In the genomic region with DNA sequence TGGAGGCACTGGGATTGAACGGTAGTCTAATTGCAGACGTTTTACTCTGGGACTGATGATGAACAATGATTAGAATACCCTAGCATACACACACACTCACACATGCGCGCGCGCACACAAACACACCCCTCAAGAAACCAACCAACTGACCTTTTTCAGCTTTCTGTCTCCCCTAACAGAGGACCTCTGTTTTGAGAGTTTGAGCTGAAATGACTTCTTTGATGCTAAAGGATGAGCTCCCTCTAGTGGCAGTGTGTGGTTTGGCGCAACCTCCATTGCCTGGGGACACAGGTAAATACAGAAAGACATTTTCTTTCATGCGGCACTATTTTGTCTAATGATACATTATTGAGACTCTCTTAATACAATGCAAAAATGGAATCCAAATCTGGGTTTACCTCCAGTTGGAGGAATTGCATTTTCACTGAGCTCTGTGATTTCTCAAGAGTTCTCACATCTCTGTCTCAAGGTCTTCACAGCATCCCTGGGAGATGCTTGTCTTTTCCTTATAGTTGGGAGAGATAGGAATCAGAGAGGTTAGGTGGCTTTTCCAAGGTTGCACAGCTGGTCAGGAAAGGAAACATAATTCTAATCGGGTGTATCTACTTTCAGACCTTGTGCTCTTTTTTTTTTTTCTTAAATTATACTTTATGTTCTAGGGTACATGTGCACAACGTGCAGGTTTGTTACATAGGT, we compare ENCODE assay signal across 8 cellular contexts.
DNase-seq lines count a peak whose midpoint lies in the region; ATAC-seq and TF ChIP-seq lines count a peak whose summit lies in the region.

No MANE protein-coding gene starts in this region.

- H3K4me3 ChIP-seq in GM12875 (ENCODE audit: low read depth, low read length): no peak overlapping the region
- H3K4me3 ChIP-seq in right lobe of liver: no peak overlapping the region

- DNase-seq in NCI-H2196 (lab: John Stamatoyannopoulos, UW; ENCODE audit: unreplicated experiment) (peak; percentile 73), cerebellar cortex (ENCODE audit: low spot score) (peak; percentile 73), right lobe of liver (peak in 2 of 3 donors; percentile 52 to 63)
- DNase-seq in activated CD4-positive, CD25-positive, alpha-beta regulatory T cell treated with anti-CD3 and anti-CD28 coated beads, Interleukin-2, amount 50 U/mL, for 72 hours: peak; percentile 64
- DNase-seq in stimulated activated CD8-positive, alpha-beta memory T cell treated with anti-CD3 and anti-CD28 coated beads, Interleukin-15, amount 100 ng/mL, for 1 hour (ENCODE audit: low read depth): peak; percentile 50

- H3K36me3 ChIP-seq in right lobe of liver: no peaks in the 10 kb centered on the region

- intact Hi-C loops in right lobe of liver (cut with DNase I): no loop called here

- ATAC-seq in HG02970 (IDR thresholded peaks at IDR 0.05; ENCODE audit: low FRiP score, unreplicated experiment) (peak; percentile 49), right lobe of liver (peak; percentile 84 to 89 (median 84))

- H3K9me3 ChIP-seq in right lobe of liver: no peaks in the 10 kb centered on the region

- WGBS in right lobe of liver (ENCODE audit: insufficient coverage, low coverage, low lambda C conversion rate, missing lambda C conversion rate): 12% methylated on average over 9 of the region's 10 CpGs

- TF ChIP-seq POLR2A in right lobe of liver (IDR thresholded peaks at IDR 0.05): no peak

- no peak overlapping the region for H3K27ac ChIP-seq in 22Rv1
- H3K27ac ChIP-seq in right lobe of liver: no peak overlapping the region

- H3K27me3 ChIP-seq in right lobe of liver: no peaks in the 10 kb centered on the region

- no peaks in the 10 kb centered on the region for H3K4me1 ChIP-seq in right lobe of liver

- peak; percentile 91 for TF ChIP-seq CTCF in 22Rv1 (IDR thresholded peaks at IDR 0.05)
- peak; percentile 87 for TF ChIP-seq CTCF in GM12875 (IDR thresholded peaks at IDR 0.05; ENCODE audit: borderline replicate concordance, insufficient read depth, low read depth, low read length)
- peak; percentile 67 to 94 (median 88) for TF ChIP-seq CTCF in right lobe of liver (IDR thresholded peaks at IDR 0.05)
